Comparison of ENCODE assay signal across 19 cellular contexts in genomic region chr2:105907159-105907558, GRCh38.
"Had no signal": no experiment of that assay in that cellular context is flagged by ENCODE, and none has a peak within 500 bp of the region (broad histone marks: within the 10 kb centered on the region; RNA-seq: fewer than 3 reads in every experiment).

No MANE protein-coding gene starts in this region.

- H3K4me1 ChIP-seq: transverse colon had no signal

- H3K4me1 Mint-ChIP-seq: immature natural killer cell, mesothelial cell of epicardium had no signal

- H3K27me3 Mint-ChIP-seq: activated naive CD8-positive, alpha-beta T cell treated with anti-CD3 and anti-CD28 coated beads, Interleukin-2, amount 10 ng/mL, durations not matched to agents 7 days and 5 days; dendritic cell treated with granulocyte-macrophage colony-stimulating factor and Interleukin-4, amounts not matched to agents 40 ng/mL and 50 ng/mL, for 4 days; natural killer cell treated with Interleukin-12 subunit alpha and Interleukin-12 subunit beta and Interleukin-15 and Interleukin-18, amount 100 ng/mL, for 72 hours; progenitor cell of endocrine pancreas had no signal

- DNase-seq: activated CD4-positive, alpha-beta T cell treated with anti-CD3 and anti-CD28 coated beads for 1 hour; activated CD4-positive, alpha-beta T cell treated with anti-CD3 and anti-CD28 coated beads, Interleukin-2, amount 50 U/mL, for 1 hour; activated CD8-positive, alpha-beta T cell treated with anti-CD3 and anti-CD28 coated beads, Interleukin-2, amount 10 ng/mL, durations not matched to agents 7 days and 5 days; activated gamma-delta T cell treated with Interleukin-2 at 50 U/mL for 16 hours; activated naive CD8-positive, alpha-beta T cell treated with anti-CD3 and anti-CD28 coated beads, Interleukin-2, amount 10 ng/mL, durations not matched to agents 7 days and 5 days; effector CD4-positive, alpha-beta T cell; foreskin fibroblast; immature natural killer cell; stimulated activated CD4-positive, alpha-beta T cell treated with anti-CD3 and anti-CD28 coated beads, Interleukin-4, amount 100 ng/mL, for 4 hours; transverse colon; uterus; WERI-Rb-1 had no signal

- H3K4me3 ChIP-seq: hepatocyte, transverse colon, uterus had no signal

- H3K79me2 ChIP-seq: hepatocyte had no signal

- H3K4me3 Mint-ChIP-seq: activated CD8-positive, alpha-beta T cell treated with anti-CD3 and anti-CD28 coated beads, Interleukin-2, amount 10 ng/mL, durations not matched to agents 7 days and 5 days; activated naive CD8-positive, alpha-beta T cell treated with anti-CD3 and anti-CD28 coated beads, Interleukin-2, amount 10 ng/mL, durations not matched to agents 7 days and 5 days; activated T-helper 1 cell treated with anti-CD3 and anti-CD28 coated beads, Interleukin-12 subunit alpha, Interleukin-12 subunit beta, Interleukin-2, Interleukin-4 antibody, amounts not matched to agents 30 ng/mL and 10 ng/mL and 1 ng/mL, durations not matched to agents 14 hours and 24 hours and 36 hours; dendritic cell treated with granulocyte-macrophage colony-stimulating factor and Interleukin-4, amounts not matched to agents 40 ng/mL and 50 ng/mL, for 4 days; immature natural killer cell; mesothelial cell of epicardium; natural killer cell treated with Interleukin-12 subunit alpha and Interleukin-12 subunit beta and Interleukin-15 and Interleukin-18, amount 100 ng/mL, for 72 hours had no signal

- ATAC-seq: left lobe of liver; natural killer cell treated with Interleukin-12 subunit alpha and Interleukin-12 subunit beta and Interleukin-15 and Interleukin-18, amount 100 ng/mL, for 72 hours had no signal

- H3K4me2 ChIP-seq: hepatocyte had no signal

- H3K27ac Mint-ChIP-seq: activated CD8-positive, alpha-beta T cell treated with anti-CD3 and anti-CD28 coated beads, Interleukin-2, amount 10 ng/mL, durations not matched to agents 7 days and 5 days; activated naive CD8-positive, alpha-beta T cell treated with anti-CD3 and anti-CD28 coated beads, Interleukin-2, amount 10 ng/mL, durations not matched to agents 7 days and 5 days; activated T-helper 1 cell treated with anti-CD3 and anti-CD28 coated beads, Interleukin-12 subunit alpha, Interleukin-12 subunit beta, Interleukin-2, Interleukin-4 antibody, amounts not matched to agents 30 ng/mL and 10 ng/mL and 1 ng/mL, durations not matched to agents 14 hours and 24 hours and 36 hours; dendritic cell treated with granulocyte-macrophage colony-stimulating factor and Interleukin-4, amounts not matched to agents 40 ng/mL and 50 ng/mL, for 4 days; mesothelial cell of epicardium; natural killer cell treated with Interleukin-12 subunit alpha and Interleukin-12 subunit beta and Interleukin-15 and Interleukin-18, amount 100 ng/mL, for 72 hours; progenitor cell of endocrine pancreas had no signal

- H3K9me3 ChIP-seq: transverse colon, uterus had no signal

- H3K36me3 Mint-ChIP-seq: natural killer cell treated with Interleukin-12 subunit alpha and Interleukin-12 subunit beta and Interleukin-15 and Interleukin-18, amount 100 ng/mL, for 72 hours had no signal

- H3K27ac ChIP-seq: hepatocyte, transverse colon, uterus, WERI-Rb-1 had no signal

- H3K9me3 Mint-ChIP-seq: immature natural killer cell; natural killer cell treated with Interleukin-12 subunit alpha and Interleukin-12 subunit beta and Interleukin-15 and Interleukin-18, amount 100 ng/mL, for 72 hours had no signal

- H3K36me3 ChIP-seq: transverse colon, uterus, WERI-Rb-1 had no signal

- H2AFZ ChIP-seq: hepatocyte had no signal

- H3K27me3 ChIP-seq: hepatocyte, transverse colon, uterus had no signal
